14 cellular contexts compared by ENCODE assay signal in genomic region chr7:45229130-45229920, GRCh38.
"Had no signal": no experiment of that assay in that cellular context is flagged by ENCODE, and none has a peak within 500 bp of the region (broad histone marks: within the 10 kb centered on the region; RNA-seq: fewer than 3 reads in every experiment).

No MANE protein-coding gene starts in this region.

- H3K27ac ChIP-seq: body of pancreas, dorsolateral prefrontal cortex, spleen, thoracic aorta had no signal

- ATAC-seq: activated CD8-positive, alpha-beta T cell treated with anti-CD3 and anti-CD28 coated beads for 36 hours; activated T-cell treated with anti-CD3 and anti-CD28 coated beads, Interleukin-2, amount 50 U/mL, for 4 hours; body of pancreas; natural killer cell treated with Interleukin-12 subunit alpha and Interleukin-12 subunit beta and Interleukin-15 and Interleukin-18, amount 100 ng/mL, for 72 hours; stimulated activated naive B cell treated with anti-CD40 and anti-IgM and Interleukin-4, amounts not matched to agents 10 μg/mL and 1 μg/mL and 100 μg/mL, for 72 hours had no signal

- H3K36me3 ChIP-seq: spleen, thoracic aorta, upper lobe of left lung had no signal

- H3K9me3 ChIP-seq: body of pancreas, spleen, thoracic aorta, upper lobe of left lung had no signal

- DNase-seq: activated CD4-positive, alpha-beta T cell treated with anti-CD3 and anti-CD28 coated beads, Interleukin-2, amount 10 ng/mL, durations not matched to agents 24 days and 14 days; activated CD8-positive, alpha-beta T cell treated with anti-CD3 and anti-CD28 coated beads for 36 hours; activated naive CD4-positive, alpha-beta T cell treated with anti-CD3 and anti-CD28 coated beads for 36 hours; activated T-cell treated with anti-CD3 and anti-CD28 coated beads, Interleukin-2, amount 50 U/mL, for 4 hours; body of pancreas; caudate nucleus; dorsolateral prefrontal cortex; foreskin melanocyte; spleen; stimulated activated naive B cell treated with anti-CD40 and anti-IgM and Interleukin-4, amounts not matched to agents 10 μg/mL and 1 μg/mL and 100 μg/mL, for 72 hours had no signal

- H3K4me1 ChIP-seq: body of pancreas had no signal

- H3K27me3 ChIP-seq: body of pancreas, dorsolateral prefrontal cortex, upper lobe of left lung had no signal

- FAIRE-seq: TTC549 had no signal

- H3K4me3 ChIP-seq: body of pancreas, dorsolateral prefrontal cortex, spleen, thoracic aorta, upper lobe of left lung had no signal
